In the genomic region with DNA sequence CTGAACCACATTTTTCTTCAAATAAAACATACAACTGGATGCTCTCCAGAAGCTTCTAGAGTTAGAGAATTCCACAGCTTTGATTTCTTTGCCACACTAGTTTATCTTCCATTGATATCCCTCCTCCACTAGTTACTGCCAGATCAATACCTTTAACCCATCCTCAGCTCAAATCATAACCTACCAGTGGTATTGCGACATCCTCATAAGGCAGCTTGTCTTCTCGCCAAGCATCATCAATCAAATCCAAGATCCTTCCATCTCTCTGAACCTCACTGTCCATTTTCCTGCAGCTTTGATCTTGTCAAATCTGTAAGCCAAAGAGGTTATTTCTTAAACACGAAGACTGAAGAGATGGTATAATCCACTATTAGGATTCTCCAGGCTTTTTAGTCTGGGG, we compare ENCODE assay signal across 2 cellular contexts.
TF ChIP-seq lines count a peak whose summit lies in the region.

No MANE protein-coding gene starts in this region.

TF ChIP-seq in SK-N-SH, 30 proteins besides CTCF, POLR2A, EP300 and RAD21:
- no peak for TF ChIP-seq NRF1 (IDR thresholded peaks at IDR 0.05; ENCODE audit: low read depth, low read length)
- TF ChIP-seq NFIC (IDR thresholded peaks at IDR 0.05; ENCODE audit: borderline replicate concordance), result no peak
- TF ChIP-seq, protein P1, sequence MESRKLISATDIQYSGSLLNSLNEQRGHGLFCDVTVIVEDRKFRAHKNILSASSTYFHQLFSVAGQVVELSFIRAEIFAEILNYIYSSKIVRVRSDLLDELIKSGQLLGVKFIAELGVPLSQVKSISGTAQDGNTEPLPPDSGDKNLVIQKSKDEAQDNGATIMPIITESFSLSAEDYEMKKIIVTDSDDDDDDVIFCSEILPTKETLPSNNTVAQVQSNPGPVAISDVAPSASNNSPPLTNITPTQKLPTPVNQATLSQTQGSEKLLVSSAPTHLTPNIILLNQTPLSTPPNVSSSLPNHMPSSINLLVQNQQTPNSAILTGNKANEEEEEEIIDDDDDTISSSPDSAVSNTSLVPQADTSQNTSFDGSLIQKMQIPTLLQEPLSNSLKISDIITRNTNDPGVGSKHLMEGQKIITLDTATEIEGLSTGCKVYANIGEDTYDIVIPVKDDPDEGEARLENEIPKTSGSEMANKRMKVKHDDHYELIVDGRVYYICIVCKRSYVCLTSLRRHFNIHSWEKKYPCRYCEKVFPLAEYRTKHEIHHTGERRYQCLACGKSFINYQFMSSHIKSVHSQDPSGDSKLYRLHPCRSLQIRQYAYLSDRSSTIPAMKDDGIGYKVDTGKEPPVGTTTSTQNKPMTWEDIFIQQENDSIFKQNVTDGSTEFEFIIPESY (IDR thresholded peaks at IDR 0.05; ENCODE audit: borderline replicate concordance, low read depth), result no peak
- TF ChIP-seq, protein P2, sequence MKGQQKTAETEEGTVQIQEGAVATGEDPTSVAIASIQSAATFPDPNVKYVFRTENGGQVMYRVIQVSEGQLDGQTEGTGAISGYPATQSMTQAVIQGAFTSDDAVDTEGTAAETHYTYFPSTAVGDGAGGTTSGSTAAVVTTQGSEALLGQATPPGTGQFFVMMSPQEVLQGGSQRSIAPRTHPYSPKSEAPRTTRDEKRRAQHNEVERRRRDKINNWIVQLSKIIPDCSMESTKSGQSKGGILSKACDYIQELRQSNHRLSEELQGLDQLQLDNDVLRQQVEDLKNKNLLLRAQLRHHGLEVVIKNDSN (IDR thresholded peaks at IDR 0.05; ENCODE audit: borderline replicate concordance, low read depth), result no peak
- TF ChIP-seq MXI1 (IDR thresholded peaks at IDR 0.05; ENCODE audit: low read depth, low read length), result no peak
- no peak for TF ChIP-seq ELF1 (IDR thresholded peaks at IDR 0.05)
- TF ChIP-seq CHD2 (IDR thresholded peaks at IDR 0.05; ENCODE audit: low read length, partially characterized antibody), result no peak
- no peak for TF ChIP-seq RFX5 (IDR thresholded peaks at IDR 0.05; ENCODE audit: low read length)
- TF ChIP-seq POLR2AphosphoS5 (IDR thresholded peaks at IDR 0.05; ENCODE audit: low read depth, low read length), result no peak
- no peak for TF ChIP-seq RXRA (IDR thresholded peaks at IDR 0.05; ENCODE audit: borderline replicate concordance, low read depth)
- no peak for TF ChIP-seq TCF12 (IDR thresholded peaks at IDR 0.05)
- no peak for TF ChIP-seq GATA2 (CRISPR knock-in tag; IDR thresholded peaks at IDR 0.05)
- TF ChIP-seq JUND (IDR thresholded peaks at IDR 0.05), result no peak
- no peak for TF ChIP-seq EZH2phosphoT487 (IDR thresholded peaks at IDR 0.05; ENCODE audit: borderline replicate concordance, low read depth)
- TF ChIP-seq YY1 (IDR thresholded peaks at IDR 0.05; ENCODE audit: low read depth), result no peak

TF ChIP-seq in SK-N-SH treated with all-trans-retinoic acid at 6 μM for 48 hours, 23 proteins besides CTCF, POLR2A, EP300 and RAD21:
- TF ChIP-seq BACH2 (CRISPR knock-in tag; IDR thresholded peaks at IDR 0.05; ENCODE audit: borderline replicate concordance) (no peak), GLIS3 (CRISPR knock-in tag; IDR thresholded peaks at IDR 0.05) (no peak), CSDC2 (CRISPR knock-in tag; IDR thresholded peaks at IDR 0.05) (no peak), ISL1 (CRISPR knock-in tag; IDR thresholded peaks at IDR 0.05) (no peak), ARNTL (CRISPR knock-in tag; IDR thresholded peaks at IDR 0.05; ENCODE audit: borderline replicate concordance, low read depth) (no peak), ZNF70 (CRISPR knock-in tag; IDR thresholded peaks at IDR 0.05) (no peak), PPARA (CRISPR knock-in tag; IDR thresholded peaks at IDR 0.05; ENCODE audit: borderline replicate concordance) (no peak), TOX (CRISPR knock-in tag; IDR thresholded peaks at IDR 0.05; ENCODE audit: borderline replicate concordance) (no peak), RARB (CRISPR knock-in tag; IDR thresholded peaks at IDR 0.05) (no peak), OSR1 (CRISPR knock-in tag; IDR thresholded peaks at IDR 0.05) (no peak), SNAI2 (CRISPR knock-in tag; IDR thresholded peaks at IDR 0.05) (no peak), ZNF8 (CRISPR knock-in tag; IDR thresholded peaks at IDR 0.05) (no peak), ZNF565 (CRISPR knock-in tag; conservative IDR thresholded peaks at IDR 0.05; ENCODE audit: low read depth) (no peak), TCF4 (CRISPR knock-in tag; IDR thresholded peaks at IDR 0.05; ENCODE audit: borderline replicate concordance) (no peak), ZFP30 (CRISPR knock-in tag; IDR thresholded peaks at IDR 0.05) (no peak)
- TF ChIP-seq, protein P3, sequence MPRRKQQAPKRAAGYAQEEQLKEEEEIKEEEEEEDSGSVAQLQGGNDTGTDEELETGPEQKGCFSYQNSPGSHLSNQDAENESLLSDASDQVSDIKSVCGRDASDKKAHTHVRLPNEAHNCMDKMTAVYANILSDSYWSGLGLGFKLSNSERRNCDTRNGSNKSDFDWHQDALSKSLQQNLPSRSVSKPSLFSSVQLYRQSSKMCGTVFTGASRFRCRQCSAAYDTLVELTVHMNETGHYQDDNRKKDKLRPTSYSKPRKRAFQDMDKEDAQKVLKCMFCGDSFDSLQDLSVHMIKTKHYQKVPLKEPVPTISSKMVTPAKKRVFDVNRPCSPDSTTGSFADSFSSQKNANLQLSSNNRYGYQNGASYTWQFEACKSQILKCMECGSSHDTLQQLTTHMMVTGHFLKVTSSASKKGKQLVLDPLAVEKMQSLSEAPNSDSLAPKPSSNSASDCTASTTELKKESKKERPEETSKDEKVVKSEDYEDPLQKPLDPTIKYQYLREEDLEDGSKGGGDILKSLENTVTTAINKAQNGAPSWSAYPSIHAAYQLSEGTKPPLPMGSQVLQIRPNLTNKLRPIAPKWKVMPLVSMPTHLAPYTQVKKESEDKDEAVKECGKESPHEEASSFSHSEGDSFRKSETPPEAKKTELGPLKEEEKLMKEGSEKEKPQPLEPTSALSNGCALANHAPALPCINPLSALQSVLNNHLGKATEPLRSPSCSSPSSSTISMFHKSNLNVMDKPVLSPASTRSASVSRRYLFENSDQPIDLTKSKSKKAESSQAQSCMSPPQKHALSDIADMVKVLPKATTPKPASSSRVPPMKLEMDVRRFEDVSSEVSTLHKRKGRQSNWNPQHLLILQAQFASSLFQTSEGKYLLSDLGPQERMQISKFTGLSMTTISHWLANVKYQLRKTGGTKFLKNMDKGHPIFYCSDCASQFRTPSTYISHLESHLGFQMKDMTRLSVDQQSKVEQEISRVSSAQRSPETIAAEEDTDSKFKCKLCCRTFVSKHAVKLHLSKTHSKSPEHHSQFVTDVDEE (CRISPR knock-in tag; IDR thresholded peaks at IDR 0.05), result no peak
- TF ChIP-seq, protein P4, sequence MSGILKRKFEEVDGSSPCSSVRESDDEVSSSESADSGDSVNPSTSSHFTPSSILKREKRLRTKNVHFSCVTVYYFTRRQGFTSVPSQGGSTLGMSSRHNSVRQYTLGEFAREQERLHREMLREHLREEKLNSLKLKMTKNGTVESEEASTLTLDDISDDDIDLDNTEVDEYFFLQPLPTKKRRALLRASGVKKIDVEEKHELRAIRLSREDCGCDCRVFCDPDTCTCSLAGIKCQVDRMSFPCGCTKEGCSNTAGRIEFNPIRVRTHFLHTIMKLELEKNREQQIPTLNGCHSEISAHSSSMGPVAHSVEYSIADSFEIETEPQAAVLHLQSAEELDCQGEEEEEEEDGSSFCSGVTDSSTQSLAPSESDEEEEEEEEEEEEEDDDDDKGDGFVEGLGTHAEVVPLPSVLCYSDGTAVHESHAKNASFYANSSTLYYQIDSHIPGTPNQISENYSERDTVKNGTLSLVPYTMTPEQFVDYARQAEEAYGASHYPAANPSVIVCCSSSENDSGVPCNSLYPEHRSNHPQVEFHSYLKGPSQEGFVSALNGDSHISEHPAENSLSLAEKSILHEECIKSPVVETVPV (CRISPR knock-in tag; IDR thresholded peaks at IDR 0.05), result no peak
- TF ChIP-seq, protein P5, sequence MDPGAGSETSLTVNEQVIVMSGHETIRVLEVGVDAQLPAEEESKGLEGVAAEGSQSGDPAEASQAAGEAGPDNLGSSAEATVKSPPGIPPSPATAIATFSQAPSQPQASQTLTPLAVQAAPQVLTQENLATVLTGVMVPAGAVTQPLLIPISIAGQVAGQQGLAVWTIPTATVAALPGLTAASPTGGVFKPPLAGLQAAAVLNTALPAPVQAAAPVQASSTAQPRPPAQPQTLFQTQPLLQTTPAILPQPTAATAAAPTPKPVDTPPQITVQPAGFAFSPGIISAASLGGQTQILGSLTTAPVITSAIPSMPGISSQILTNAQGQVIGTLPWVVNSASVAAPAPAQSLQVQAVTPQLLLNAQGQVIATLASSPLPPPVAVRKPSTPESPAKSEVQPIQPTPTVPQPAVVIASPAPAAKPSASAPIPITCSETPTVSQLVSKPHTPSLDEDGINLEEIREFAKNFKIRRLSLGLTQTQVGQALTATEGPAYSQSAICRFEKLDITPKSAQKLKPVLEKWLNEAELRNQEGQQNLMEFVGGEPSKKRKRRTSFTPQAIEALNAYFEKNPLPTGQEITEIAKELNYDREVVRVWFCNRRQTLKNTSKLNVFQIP (CRISPR knock-in tag; IDR thresholded peaks at IDR 0.05; ENCODE audit: borderline replicate concordance, low read depth), result no peak
- TF ChIP-seq, protein P6, sequence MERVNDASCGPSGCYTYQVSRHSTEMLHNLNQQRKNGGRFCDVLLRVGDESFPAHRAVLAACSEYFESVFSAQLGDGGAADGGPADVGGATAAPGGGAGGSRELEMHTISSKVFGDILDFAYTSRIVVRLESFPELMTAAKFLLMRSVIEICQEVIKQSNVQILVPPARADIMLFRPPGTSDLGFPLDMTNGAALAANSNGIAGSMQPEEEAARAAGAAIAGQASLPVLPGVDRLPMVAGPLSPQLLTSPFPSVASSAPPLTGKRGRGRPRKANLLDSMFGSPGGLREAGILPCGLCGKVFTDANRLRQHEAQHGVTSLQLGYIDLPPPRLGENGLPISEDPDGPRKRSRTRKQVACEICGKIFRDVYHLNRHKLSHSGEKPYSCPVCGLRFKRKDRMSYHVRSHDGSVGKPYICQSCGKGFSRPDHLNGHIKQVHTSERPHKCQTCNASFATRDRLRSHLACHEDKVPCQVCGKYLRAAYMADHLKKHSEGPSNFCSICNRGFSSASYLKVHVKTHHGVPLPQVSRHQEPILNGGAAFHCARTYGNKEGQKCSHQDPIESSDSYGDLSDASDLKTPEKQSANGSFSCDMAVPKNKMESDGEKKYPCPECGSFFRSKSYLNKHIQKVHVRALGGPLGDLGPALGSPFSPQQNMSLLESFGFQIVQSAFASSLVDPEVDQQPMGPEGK (CRISPR knock-in tag; IDR thresholded peaks at IDR 0.05; ENCODE audit: borderline replicate concordance), result no peak
